ENCODE assay signal across 12 cellular contexts in genomic region chr1:40317394-40318074, GRCh38. TPM values are rescaled to one million over a fixed set of nuclear protein-coding genes. Genes with fewer than 3 reads are reported as not detected.
DNase-seq lines count a peak whose midpoint lies in the region; ATAC-seq and TF ChIP-seq lines count a peak whose summit lies in the region.
"Had no signal": no experiment of that assay in that cellular context is flagged by ENCODE, and none has a peak within 500 bp of the region (broad histone marks: within the 10 kb centered on the region; RNA-seq: fewer than 3 reads in every experiment).

No MANE protein-coding gene starts in this region.

- TF ChIP-seq EP300 in suprapubic skin (IDR thresholded peaks at IDR 0.05): no peak

- no peak for ATAC-seq in activated T-cell treated with anti-CD3 and anti-CD28 coated beads, Interleukin-2, amount 50 U/mL, for 4 hours
- ATAC-seq in activated CD8-positive, alpha-beta T cell treated with anti-CD3 and anti-CD28 coated beads, Interleukin-2, amount 10 ng/mL, durations not matched to agents 7 days and 5 days: no peak
- ATAC-seq in HG02870 (IDR thresholded peaks at IDR 0.05; ENCODE audit: unreplicated experiment): no peak

- H3K9me3 Mint-ChIP-seq in activated T-cell treated with anti-CD3 and anti-CD28 coated beads, Interleukin-2, amount 50 U/mL, for 4 hours: no peaks in the 10 kb centered on the region
- H3K9me3 Mint-ChIP-seq in activated CD8-positive, alpha-beta T cell treated with anti-CD3 and anti-CD28 coated beads, Interleukin-2, amount 10 ng/mL, durations not matched to agents 7 days and 5 days (ENCODE audit: insufficient read depth): no peaks in the 10 kb centered on the region

- H3K9me3 ChIP-seq in suprapubic skin: no peaks in the 10 kb centered on the region

- H3K27ac ChIP-seq in layer of hippocampus (ENCODE audit: low read depth, low read length) (peak overlapping the region; percentile 98), suprapubic skin (no peak overlapping the region)
- H3K27ac ChIP-seq: foreskin keratinocyte, PC-9 had no signal

- POLR2A ChIA-PET in activated CD8-positive, alpha-beta T cell treated with anti-CD3 and anti-CD28 coated beads, Interleukin-2, amount 10 ng/mL, durations not matched to agents 7 days and 5 days (lab: Charles Lee): interaction anchor here (1.1 kb wide), 1 partner anchor 56 kb away, joined by 3 read pairs; the partner anchor contains the start of gene SMAP2

- DNase-seq in activated T-cell treated with anti-CD3 and anti-CD28 coated beads, Interleukin-2, amount 50 U/mL, for 4 hours: no peak
- DNase-seq in activated T-cell treated with anti-CD3 and anti-CD28 coated beads, Interleukin-2, amount 50 U/mL, for 1 hour: no peak
- no peak for DNase-seq in activated CD8-positive, alpha-beta T cell treated with anti-CD3 and anti-CD28 coated beads, Interleukin-2, amount 10 ng/mL, durations not matched to agents 7 days and 5 days
- DNase-seq in suprapubic skin (ENCODE audit: low spot score in 2 of 2): peak in 1 of 2 donors; percentile 55
- no peak for DNase-seq in ecto neural progenitor cell (ENCODE audit: low spot score)
- DNase-seq in dedifferentiated amniotic fluid mesenchymal stem cell (ENCODE audit: extremely low spot score): no peak
- DNase-seq: activated gamma-delta T cell treated with Interleukin-2 at 50 U/mL for 16 hours; foreskin keratinocyte; PC-9; stimulated activated CD4-positive, alpha-beta T cell treated with anti-CD3 and anti-CD28 coated beads, Interleukin-12 subunit alpha, Interleukin-12 subunit beta, amount 100 ng/mL, for 4 hours had no signal

- no peaks in the 10 kb centered on the region for H3K36me3 ChIP-seq in suprapubic skin

- no peak for TF ChIP-seq CTCF in suprapubic skin (IDR thresholded peaks at IDR 0.05)

- peaks cover 28% of the 10 kb centered on the region for H3K4me1 ChIP-seq in suprapubic skin
- H3K4me1 ChIP-seq: foreskin keratinocyte had no signal

- no peak for TF ChIP-seq POLR2A in suprapubic skin (IDR thresholded peaks at IDR 0.05)

- WGBS in suprapubic skin: 40% methylated on average over 16 of the region's 21 CpGs

- H3K27ac Mint-ChIP-seq in activated CD8-positive, alpha-beta T cell treated with anti-CD3 and anti-CD28 coated beads, Interleukin-2, amount 10 ng/mL, durations not matched to agents 7 days and 5 days: no peak overlapping the region

- H3K4me3 Mint-ChIP-seq in activated T-cell treated with anti-CD3 and anti-CD28 coated beads, Interleukin-2, amount 50 U/mL, for 4 hours: peak overlapping the region; percentile 61
- H3K4me3 Mint-ChIP-seq in activated CD8-positive, alpha-beta T cell treated with anti-CD3 and anti-CD28 coated beads, Interleukin-2, amount 10 ng/mL, durations not matched to agents 7 days and 5 days: peak overlapping the region; percentile 2

- peaks cover 7% of the 10 kb centered on the region for H3K27me3 Mint-ChIP-seq in activated T-cell treated with anti-CD3 and anti-CD28 coated beads, Interleukin-2, amount 50 U/mL, for 4 hours (ENCODE audit: low read depth)
- peaks cover 27% of the 10 kb centered on the region for H3K27me3 Mint-ChIP-seq in activated CD8-positive, alpha-beta T cell treated with anti-CD3 and anti-CD28 coated beads, Interleukin-2, amount 10 ng/mL, durations not matched to agents 7 days and 5 days (ENCODE audit: low read depth)

- peak overlapping the region; percentile 44 for H3K4me3 ChIP-seq in suprapubic skin

- no peaks in the 10 kb centered on the region for H3K27me3 ChIP-seq in layer of hippocampus (ENCODE audit: control insufficient read depth, insufficient read depth, low read length)
- peaks cover 25% of the 10 kb centered on the region for H3K27me3 ChIP-seq in suprapubic skin

- CTCF ChIA-PET in activated CD8-positive, alpha-beta T cell treated with anti-CD3 and anti-CD28 coated beads, Interleukin-2, amount 10 ng/mL, durations not matched to agents 7 days and 5 days (lab: Charles Lee): interaction anchor here (1.0 to 12.0 kb wide), 5 partner anchors 21 to 174 kb away, joined by 3 to 191 read pairs (median 42); no protein-coding TSS in a partner anchor

- peaks cover 36% of the 10 kb centered on the region for H3K4me1 Mint-ChIP-seq in activated T-cell treated with anti-CD3 and anti-CD28 coated beads, Interleukin-2, amount 50 U/mL, for 4 hours (ENCODE audit: low read depth)
- peaks cover 49% of the 10 kb centered on the region for H3K4me1 Mint-ChIP-seq in activated CD8-positive, alpha-beta T cell treated with anti-CD3 and anti-CD28 coated beads, Interleukin-2, amount 10 ng/mL, durations not matched to agents 7 days and 5 days (ENCODE audit: low read depth)

- no peaks in the 10 kb centered on the region for H3K36me3 Mint-ChIP-seq in activated T-cell treated with anti-CD3 and anti-CD28 coated beads, Interleukin-2, amount 50 U/mL, for 4 hours (ENCODE audit: insufficient read depth)
- no peaks in the 10 kb centered on the region for H3K36me3 Mint-ChIP-seq in activated CD8-positive, alpha-beta T cell treated with anti-CD3 and anti-CD28 coated beads, Interleukin-2, amount 10 ng/mL, durations not matched to agents 7 days and 5 days (ENCODE audit: low read depth)

RNA-seq across cellular contexts. Expression of gene COL9A2, which starts 0.4 kb away (rescaled TPM):
- 1 to 10 TPM in 2 of 3 donors, under 1 TPM in 1; 0.96 to 2.5 (median 1.2) TPM for total RNA-seq in activated T-cell treated with anti-CD3 and anti-CD28 coated beads, Interleukin-2, amount 50 U/mL, for 4 hours
- total RNA-seq in activated CD8-positive, alpha-beta T cell treated with anti-CD3 and anti-CD28 coated beads, Interleukin-2, amount 10 ng/mL, durations not matched to agents 7 days and 5 days: 1 to 10 TPM; 2.4 to 2.5 TPM
- total RNA-seq in suprapubic skin: 1 to 10 TPM; 3.3 to 5.4 (median 3.6) TPM

RNA-seq across cellular contexts. Expression of gene SMAP2, which starts 56.0 kb away (rescaled TPM):
- total RNA-seq in activated T-cell treated with anti-CD3 and anti-CD28 coated beads, Interleukin-2, amount 50 U/mL, for 4 hours: 100 to 1,000 TPM; 128 to 153 (median 142) TPM
- 100 to 1,000 TPM; 106 to 107 TPM for total RNA-seq in activated CD8-positive, alpha-beta T cell treated with anti-CD3 and anti-CD28 coated beads, Interleukin-2, amount 10 ng/mL, durations not matched to agents 7 days and 5 days
- 10 to 100 TPM; 17.0 to 32.2 (median 28.0) TPM for total RNA-seq in suprapubic skin

RNA-seq across cellular contexts. Expression of gene ZMPSTE24, which starts 59.5 kb away (rescaled TPM):
- 10 to 100 TPM; 56.4 to 59.6 (median 59.5) TPM for total RNA-seq in activated T-cell treated with anti-CD3 and anti-CD28 coated beads, Interleukin-2, amount 50 U/mL, for 4 hours
- 10 to 100 TPM; 28.9 to 29.8 TPM for total RNA-seq in activated CD8-positive, alpha-beta T cell treated with anti-CD3 and anti-CD28 coated beads, Interleukin-2, amount 10 ng/mL, durations not matched to agents 7 days and 5 days
- 10 to 100 TPM; 30.3 to 42.2 (median 34.9) TPM for total RNA-seq in suprapubic skin
